Comparison of ENCODE assay signal across 8 cellular contexts in genomic region chr13:77478645-77478997, GRCh38. TPM values are rescaled to one million over a fixed set of nuclear protein-coding genes. Genes with fewer than 3 reads are reported as not detected.
DNase-seq lines count a peak whose midpoint lies in the region; ATAC-seq and TF ChIP-seq lines count a peak whose summit lies in the region.

No MANE protein-coding gene starts in this region.

- H3K27me3 ChIP-seq in BLaER1 treated with 17β-estradiol and CSF1 and Interleukin-3, amounts not matched to agents 10 nM and 100 nM: no peaks in the 10 kb centered on the region
- H3K27me3 ChIP-seq in GM23248 (replicated peaks; ENCODE audit: insufficient read depth): no peaks in the 10 kb centered on the region
- H3K27me3 ChIP-seq in mesenchymal stem cell (ENCODE audit: control insufficient read depth in 1 of 2, insufficient read depth in 1 of 2, low read length in 2 of 2): peaks cover 0 to 9% of the 10 kb centered on the region in 2 experiments
- H3K27me3 ChIP-seq in adrenal gland: no peaks in the 10 kb centered on the region

- peaks cover 8 to 20% (median 12%) of the 10 kb centered on the region in 10 experiments for H3K4me1 ChIP-seq in BLaER1 treated with 17β-estradiol and CSF1 and Interleukin-3, amounts not matched to agents 10 nM and 100 nM
- H3K4me1 ChIP-seq in GM23248 (ENCODE audit: insufficient read depth) (peaks cover 15% of the 10 kb centered on the region), mesenchymal stem cell (ENCODE audit: control insufficient read depth, insufficient read depth, low read depth, low read length) (no peaks in the 10 kb centered on the region), adrenal gland (replicated peaks in 1 of 2) (peaks cover 0 to 5% of the 10 kb centered on the region in 2 donors)

- H3K9ac ChIP-seq in BLaER1 treated with 17β-estradiol and CSF1 and Interleukin-3, amounts not matched to agents 10 nM and 100 nM: peak overlapping the region; percentile 57 to 79 (median 71); a peak in 18 of 22 replicates
- H3K9ac ChIP-seq in GM23248 (peak overlapping the region; percentile 73), mesenchymal stem cell (ENCODE audit: low read length) (peak overlapping the region; percentile 84)

- no peak for TF ChIP-seq POLR2A in adrenal gland (IDR thresholded peaks at IDR 0.05)

- no peaks in the 10 kb centered on the region for H3K79me1 ChIP-seq in mesenchymal stem cell (replicated peaks; ENCODE audit: low read length, poor library complexity, severe bottlenecking)

- no peaks in the 10 kb centered on the region for H3K36me3 ChIP-seq in BLaER1 treated with 17β-estradiol and CSF1 and Interleukin-3, amounts not matched to agents 10 nM and 100 nM
- H3K36me3 ChIP-seq in GM23248 (ENCODE audit: low read depth) (no peaks in the 10 kb centered on the region), mesenchymal stem cell (ENCODE audit: control insufficient read depth in 1 of 2, insufficient read depth in 2 of 2, low read depth in 1 of 2, low read length in 2 of 2) (no peaks in the 10 kb centered on the region), adrenal gland (replicated peaks in 1 of 2) (no peaks in the 10 kb centered on the region)

- H3K27ac Mint-ChIP-seq in activated T-helper 2 cell treated with anti-CD3 and anti-CD28 coated beads, Interferon-gamma antibody, Interleukin-2, Interleukin-4, amounts not matched to agents 10 μg/mL and 5 μg/mL and 100 μg/mL, durations not matched to agents 14 hours and 24 hours and 36 hours: no peak overlapping the region

- ATAC-seq in GM18519 (IDR thresholded peaks at IDR 0.05; ENCODE audit: low FRiP score, unreplicated experiment): no peak

- H3K27me3 Mint-ChIP-seq in activated T-helper 2 cell treated with anti-CD3 and anti-CD28 coated beads, Interferon-gamma antibody, Interleukin-2, Interleukin-4, amounts not matched to agents 10 μg/mL and 5 μg/mL and 100 μg/mL, durations not matched to agents 14 hours and 24 hours and 36 hours (ENCODE audit: low read depth): peaks cover 13% of the 10 kb centered on the region

- 2 to 3% methylated on average over 5 of the region's 5 CpGs for WGBS in GM23248 (ENCODE audit: low coverage in 1 of 2, low lambda C conversion rate in 2 of 2, missing lambda C conversion rate in 2 of 2), 2 experiments
- 16% methylated on average over 5 of the region's 5 CpGs for whole genome bisulfite sequencing in mesenchymal stem cell
- 8 to 11% (median 11%) methylated on average over 5 of the region's 5 CpGs for whole genome bisulfite sequencing in adrenal gland, 4 donors

- H2BK120ac ChIP-seq in mesenchymal stem cell (ENCODE audit: low read depth, low read length): no peak overlapping the region

- peak overlapping the region in 9 of 11 experiments; percentile 19 to 77 (median 65); a peak in 12 of 22 replicates for H3K4me2 ChIP-seq in BLaER1 treated with 17β-estradiol and CSF1 and Interleukin-3, amounts not matched to agents 10 nM and 100 nM
- H3K4me2 ChIP-seq in GM23248 (ENCODE audit: unreplicated experiment) (peak overlapping the region; percentile 80), mesenchymal stem cell (ENCODE audit: low read length, poor library complexity, severe bottlenecking) (no peak overlapping the region)

- no peaks in the 10 kb centered on the region for H3K9me2 ChIP-seq in GM23248 (ENCODE audit: insufficient read depth)

- H4K91ac ChIP-seq in mesenchymal stem cell (ENCODE audit: low read length): no peak overlapping the region

- H3K4me1 Mint-ChIP-seq in activated T-helper 2 cell treated with anti-CD3 and anti-CD28 coated beads, Interferon-gamma antibody, Interleukin-2, Interleukin-4, amounts not matched to agents 10 μg/mL and 5 μg/mL and 100 μg/mL, durations not matched to agents 14 hours and 24 hours and 36 hours (ENCODE audit: low read depth): peaks cover 11% of the 10 kb centered on the region

- no peak overlapping the region for H3K18ac ChIP-seq in mesenchymal stem cell (ENCODE audit: low read depth in 1 of 2, low read length in 2 of 2)

- H3K27ac ChIP-seq in BLaER1 treated with 17β-estradiol and CSF1 and Interleukin-3, amounts not matched to agents 10 nM and 100 nM: peak overlapping the region in 10 of 11 experiments; percentile 55 to 84 (median 76); a peak in 19 of 22 replicates
- H3K27ac ChIP-seq in GM23248 (peak overlapping the region; percentile 31), mesenchymal stem cell (ENCODE audit: low read length, poor library complexity, severe bottlenecking) (no peak overlapping the region), adrenal gland (peak overlapping the region in 1 of 5 donors; percentile 64)

- no peak overlapping the region for H3K14ac ChIP-seq in mesenchymal stem cell (ENCODE audit: low read length in 2 of 2)

- in situ Hi-C loops in GM23248 (cut with MboI): no loop called here

- H2BK5ac ChIP-seq in mesenchymal stem cell (ENCODE audit: low read depth, low read length, poor library complexity, severe bottlenecking): no peak overlapping the region

- H3K4me3 Mint-ChIP-seq in activated T-helper 2 cell treated with anti-CD3 and anti-CD28 coated beads, Interferon-gamma antibody, Interleukin-2, Interleukin-4, amounts not matched to agents 10 μg/mL and 5 μg/mL and 100 μg/mL, durations not matched to agents 14 hours and 24 hours and 36 hours (ENCODE audit: low read depth): peak overlapping the region; percentile 72

- no peak overlapping the region for H4K8ac ChIP-seq in mesenchymal stem cell (ENCODE audit: low read length)

- no peaks in the 10 kb centered on the region for H4K20me1 ChIP-seq in BLaER1 treated with 17β-estradiol and CSF1 and Interleukin-3, amounts not matched to agents 10 nM and 100 nM
- H4K20me1 ChIP-seq in GM23248 (ENCODE audit: insufficient read depth): no peaks in the 10 kb centered on the region

- H3K9me3 ChIP-seq in BLaER1 treated with 17β-estradiol and CSF1 and Interleukin-3, amounts not matched to agents 10 nM and 100 nM (replicated peaks in 1 of 11): peaks cover 19 to 37% (median 25%) of the 10 kb centered on the region in 11 experiments
- H3K9me3 ChIP-seq in GM23248 (ENCODE audit: low read depth) (no peaks in the 10 kb centered on the region), mesenchymal stem cell (ENCODE audit: control insufficient read depth, low read length) (no peaks in the 10 kb centered on the region), adrenal gland (replicated peaks in 1 of 3) (no peaks in the 10 kb centered on the region)

- peaks cover 9% of the 10 kb centered on the region; the same call in 1 of the 2 replicates for H3F3A ChIP-seq in GM23248 (ENCODE audit: insufficient read depth)

- H3K4me3 ChIP-seq in BLaER1 treated with 17β-estradiol and CSF1 and Interleukin-3, amounts not matched to agents 10 nM and 100 nM: peak overlapping the region in 5 of 10 experiments; percentile 53 to 68 (median 57); a peak in 8 of 20 replicates
- H3K4me3 ChIP-seq in GM23248: peak overlapping the region; percentile 81
- H3K4me3 ChIP-seq in mesenchymal stem cell (ENCODE audit: insufficient read depth in 1 of 2, low read depth in 1 of 2, low read length in 2 of 2): peak overlapping the region in 1 of 2 experiments; percentile 79
- peak overlapping the region in 1 of 4 donors; percentile 51 for H3K4me3 ChIP-seq in adrenal gland

- peaks cover 4% of the 10 kb centered on the region for H3K9me3 Mint-ChIP-seq in activated T-helper 2 cell treated with anti-CD3 and anti-CD28 coated beads, Interferon-gamma antibody, Interleukin-2, Interleukin-4, amounts not matched to agents 10 μg/mL and 5 μg/mL and 100 μg/mL, durations not matched to agents 14 hours and 24 hours and 36 hours

- peak overlapping the region; percentile 90 for H2AFZ ChIP-seq in GM23248
- H2AFZ ChIP-seq in mesenchymal stem cell (ENCODE audit: low read depth, low read length): no peak overlapping the region

- TF ChIP-seq CTCF in adrenal gland (IDR thresholded peaks at IDR 0.05): no peak

- intact Hi-C loops in activated T-helper 2 cell treated with anti-CD3 and anti-CD28 coated beads, Interferon-gamma antibody, Interleukin-2, Interleukin-4, amounts not matched to agents 10 μg/mL and 5 μg/mL and 100 μg/mL, durations not matched to agents 14 hours and 24 hours and 36 hours (cut with micrococcal nuclease): loop anchor here (1.0 to 10.0 kb wide), 7 partner anchors 89 to 484 kb away; partner anchors contain the start of genes CLN5 and FBXL3
- intact Hi-C loops in adrenal gland (cut with DNase I): loop anchor here (5.0 to 10.0 kb wide), 2 partner anchors 144 to 151 kb away; partner anchors contain the start of gene MYCBP2 (in 1 of the 2)

- H3K4ac ChIP-seq in mesenchymal stem cell (ENCODE audit: low read depth in 1 of 2, low read length in 2 of 2): no peak overlapping the region

- H3K36me3 Mint-ChIP-seq in activated T-helper 2 cell treated with anti-CD3 and anti-CD28 coated beads, Interferon-gamma antibody, Interleukin-2, Interleukin-4, amounts not matched to agents 10 μg/mL and 5 μg/mL and 100 μg/mL, durations not matched to agents 14 hours and 24 hours and 36 hours (ENCODE audit: low read depth): no peaks in the 10 kb centered on the region

- no peak overlapping the region for H2BK12ac ChIP-seq in mesenchymal stem cell (ENCODE audit: low read length in 2 of 2)

- H3K23ac ChIP-seq in mesenchymal stem cell (ENCODE audit: low read length in 2 of 2): no peak overlapping the region

- H3K79me2 ChIP-seq in GM23248 (ENCODE audit: insufficient read depth): no peaks in the 10 kb centered on the region

- no peak overlapping the region for H2AK5ac ChIP-seq in mesenchymal stem cell (ENCODE audit: low read length, severe bottlenecking)

- H2BK15ac ChIP-seq in mesenchymal stem cell (ENCODE audit: low read depth, poor library complexity, severe bottlenecking): no peak overlapping the region

- DNase-seq in GM23248: no peak
- DNase-seq in activated T-helper 2 cell treated with anti-CD3 and anti-CD28 coated beads, Interferon-gamma antibody, Interleukin-2, Interleukin-4, amounts not matched to agents 10 μg/mL and 5 μg/mL and 100 μg/mL, durations not matched to agents 14 hours and 24 hours and 36 hours (ENCODE audit: low spot score): no peak
- no peak for DNase-seq in mesenchymal stem cell
- DNase-seq in A172 (ENCODE audit: low spot score): no peak
- no peak for DNase-seq in SHP77 (lab: John Stamatoyannopoulos, UW)
- no peak for DNase-seq in adrenal gland

RNA-seq across cellular contexts. Expression of gene SCEL, which starts 56.9 kb away (rescaled TPM):
- total RNA-seq in GM23248 (2014; rRNA removed; shearing (Covaris generic)): not detected in 2 replicates
- polyA plus RNA-seq in GM23248 (2016; fragmentation: Nextera tagmentation; extraction: Ambion mirVana): not detected in 2 replicates
- total RNA-seq in activated T-helper 2 cell treated with anti-CD3 and anti-CD28 coated beads, Interferon-gamma antibody, Interleukin-2, Interleukin-4, amounts not matched to agents 10 μg/mL and 5 μg/mL and 100 μg/mL, durations not matched to agents 14 hours and 24 hours and 36 hours: not detected in 2 replicates
- not detected for polyA plus RNA-seq in mesenchymal stem cell (2013, experiment 1 of 2)
- polyA plus RNA-seq in mesenchymal stem cell (2013, experiment 2 of 2): not detected
- total RNA-seq in A172 (2014; rRNA removed; shearing (Covaris generic)): not detected in 2 replicates
- total RNA-seq in adrenal gland: under 1 TPM in 1 of 8 donors, not detected in 7; 0.07 TPM
- under 1 TPM; 0.16 to 0.57 (median 0.31) TPM for polyA plus RNA-seq in adrenal gland
